ENCODE assay signal across 15 cellular contexts in genomic region chr3:58012302-58012701, GRCh38. TPM values are rescaled to one million over a fixed set of nuclear protein-coding genes. Genes with fewer than 3 reads are reported as not detected.
DNase-seq lines count a peak whose midpoint lies in the region; ATAC-seq, FAIRE-seq and TF ChIP-seq lines count a peak whose summit lies in the region.
"Had no signal": no experiment of that assay in that cellular context is flagged by ENCODE, and none has a peak within 500 bp of the region (broad histone marks: within the 10 kb centered on the region; RNA-seq: fewer than 3 reads in every experiment).

No MANE protein-coding gene starts in this region.

- H2BK120ac ChIP-seq in neuronal stem cell (ENCODE audit: low read depth, low read length), result no peak overlapping the region

- peaks cover 36% of the 10 kb centered on the region for H3K4me1 Mint-ChIP-seq in activated CD4-positive, alpha-beta T cell treated with anti-CD3 and anti-CD28 coated beads, Interleukin-2, amount 10 ng/mL, durations not matched to agents 24 days and 14 days
- peaks cover 45% of the 10 kb centered on the region for H3K4me1 Mint-ChIP-seq in astrocyte (ENCODE audit: low read depth, unreplicated experiment)

- peaks cover 10% of the 10 kb centered on the region for H3K79me1 ChIP-seq in neuronal stem cell (ENCODE audit: low read depth, low read length)

- no peak for TF ChIP-seq CTCF in astrocyte (IDR thresholded peaks at IDR 0.05; ENCODE audit: insufficient read depth, low read depth, low read length)
- no peak for TF ChIP-seq CTCF in tibial nerve (IDR thresholded peaks at IDR 0.05)

- DNase-seq in activated CD4-positive, alpha-beta T cell treated with anti-CD3 and anti-CD28 coated beads, Interleukin-2, amount 10 ng/mL, durations not matched to agents 24 days and 14 days, result no peak
- no peak for DNase-seq in activated CD4-positive, alpha-beta T cell treated with anti-CD3 and anti-CD28 coated beads for 1 hour
- DNase-seq in astrocyte (ENCODE audit: low read depth) (no peak), tibial nerve (ENCODE audit: low spot score in 2 of 2) (no peak), neuronal stem cell (ENCODE audit: low spot score) (no peak), NCI-H345 (lab: John Stamatoyannopoulos, UW) (no peak)
- DNase-seq: hypothalamus, left lung had no signal

- H3K9me3 Mint-ChIP-seq in activated CD4-positive, alpha-beta T cell treated with anti-CD3 and anti-CD28 coated beads, Interleukin-2, amount 10 ng/mL, durations not matched to agents 24 days and 14 days, result no peaks in the 10 kb centered on the region
- no peaks in the 10 kb centered on the region for H3K9me3 Mint-ChIP-seq in astrocyte (ENCODE audit: unreplicated experiment)
- H3K9me3 Mint-ChIP-seq: activated naive CD4-positive, alpha-beta T cell treated with anti-CD3 and anti-CD28 coated beads, Interleukin-2, amount 50 U/mL, for 72 hours had no signal

- H3K36me3 Mint-ChIP-seq in activated CD4-positive, alpha-beta T cell treated with anti-CD3 and anti-CD28 coated beads, Interleukin-2, amount 10 ng/mL, durations not matched to agents 24 days and 14 days (ENCODE audit: low read depth), result no peaks in the 10 kb centered on the region
- H3K36me3 Mint-ChIP-seq in astrocyte (ENCODE audit: low read depth, unreplicated experiment), result peaks cover 11% of the 10 kb centered on the region
- H3K36me3 Mint-ChIP-seq: activated naive CD4-positive, alpha-beta T cell treated with anti-CD3 and anti-CD28 coated beads, Interleukin-2, amount 50 U/mL, for 72 hours had no signal

- H2AFZ ChIP-seq in astrocyte (ENCODE audit: low read depth, low read length) (no peak overlapping the region), neuronal stem cell (ENCODE audit: low read length) (no peak overlapping the region)
- H2AFZ ChIP-seq: neural progenitor cell had no signal

- H3K27ac Mint-ChIP-seq in activated CD4-positive, alpha-beta T cell treated with anti-CD3 and anti-CD28 coated beads, Interleukin-2, amount 10 ng/mL, durations not matched to agents 24 days and 14 days, result no peak overlapping the region
- peak overlapping the region; percentile 81 for H3K27ac Mint-ChIP-seq in astrocyte (ENCODE audit: unreplicated experiment)
- H3K27ac Mint-ChIP-seq: neural progenitor cell had no signal

- H3K4ac ChIP-seq in neuronal stem cell (ENCODE audit: low read length), result no peak overlapping the region

- FAIRE-seq in astrocyte (lab: Jason Lieb, UNC), result no peak
- FAIRE-seq: A204.1, D721Med had no signal

- no peak overlapping the region for H3K23ac ChIP-seq in neuronal stem cell (ENCODE audit: low read depth, low read length, poor library complexity)

- H3K4me2 ChIP-seq in astrocyte (ENCODE audit: low read length) (peak overlapping the region; percentile 72), neuronal stem cell (ENCODE audit: insufficient read depth, low read length, poor library complexity, severe bottlenecking) (no peak overlapping the region)
- H3K4me2 ChIP-seq: neural progenitor cell had no signal

- no peak overlapping the region for H4K91ac ChIP-seq in neuronal stem cell (ENCODE audit: low read depth, low read length, poor library complexity)

- H3K36me3 ChIP-seq in astrocyte (ENCODE audit: insufficient read depth, low read length) (no peaks in the 10 kb centered on the region), mucosa of rectum (ENCODE audit: control insufficient read depth in 2 of 2, insufficient read depth in 2 of 2, low read length in 2 of 2) (peaks cover 0 to 6% of the 10 kb centered on the region in 2 donors), tibial nerve (no peaks in the 10 kb centered on the region), neuronal stem cell (replicated peaks in 1 of 2; ENCODE audit: control insufficient read depth in 2 of 2, insufficient read depth in 2 of 2, low read length in 2 of 2) (no peaks in the 10 kb centered on the region)
- H3K36me3 ChIP-seq: left lung, neural progenitor cell had no signal

- intact Hi-C loops in activated CD4-positive, alpha-beta T cell treated with anti-CD3 and anti-CD28 coated beads, Interleukin-2, amount 10 ng/mL, durations not matched to agents 24 days and 14 days (cut with micrococcal nuclease), result loop anchor here (1.0 kb wide), 1 partner anchor 23 kb away; no protein-coding TSS in a partner anchor

- no peak overlapping the region for H3K18ac ChIP-seq in neuronal stem cell (ENCODE audit: low read length)

- WGBS in tibial nerve, 2 donors, result 69 to 83% methylated on average over 1 of the region's 1 CpG
- no CpG with 5 or more reads among the region's 1 CpG for WGBS in neuronal stem cell (ENCODE audit: extremely low coverage in 2 of 2, insufficient read length in 2 of 2, insufficient replicate concordance in 1 of 2), 2 donors

- H3K4me3 ChIP-seq in astrocyte (ENCODE audit: insufficient read depth, low read depth, low read length) (no peak overlapping the region), mucosa of rectum (ENCODE audit: low read length in 2 of 2) (peak overlapping the region in 1 of 2 donors; percentile 9), tibial nerve (no peak overlapping the region), neuronal stem cell (ENCODE audit: low read length in 2 of 2) (no peak overlapping the region)
- H3K4me3 ChIP-seq: left lung, neural progenitor cell had no signal

- ATAC-seq in GM21367 (IDR thresholded peaks at IDR 0.05; ENCODE audit: unreplicated experiment), result no peak
- ATAC-seq: left lung, sciatic nerve had no signal

- H3K79me2 ChIP-seq in astrocyte (ENCODE audit: insufficient read depth, low read length), result peaks cover 91% of the 10 kb centered on the region

- no peak overlapping the region for H2BK5ac ChIP-seq in neuronal stem cell (ENCODE audit: low read length)

- no peak overlapping the region for H2BK15ac ChIP-seq in neuronal stem cell (ENCODE audit: low read length)

- no peak overlapping the region for H2AK5ac ChIP-seq in neuronal stem cell (ENCODE audit: low read depth, low read length)

- H3K14ac ChIP-seq in neuronal stem cell (ENCODE audit: low read length), result no peak overlapping the region

- H3K9ac ChIP-seq in astrocyte (ENCODE audit: low read length) (peak overlapping the region; percentile 8), mucosa of rectum (ENCODE audit: low read depth in 1 of 2, low read length in 2 of 2) (no peak overlapping the region), neuronal stem cell (ENCODE audit: low read depth, low read length, poor library complexity) (no peak overlapping the region)
- H3K9ac ChIP-seq: neural progenitor cell had no signal

- H2BK12ac ChIP-seq in neuronal stem cell (ENCODE audit: low read length), result no peak overlapping the region

- no peaks in the 10 kb centered on the region for H3K27me3 Mint-ChIP-seq in activated CD4-positive, alpha-beta T cell treated with anti-CD3 and anti-CD28 coated beads, Interleukin-2, amount 10 ng/mL, durations not matched to agents 24 days and 14 days
- H3K27me3 Mint-ChIP-seq in astrocyte (ENCODE audit: low read depth, unreplicated experiment), result no peaks in the 10 kb centered on the region

- H3K4me3 Mint-ChIP-seq in activated CD4-positive, alpha-beta T cell treated with anti-CD3 and anti-CD28 coated beads, Interleukin-2, amount 10 ng/mL, durations not matched to agents 24 days and 14 days, result peak overlapping the region; percentile 11
- peak overlapping the region; percentile 98 for H3K4me3 Mint-ChIP-seq in astrocyte (ENCODE audit: unreplicated experiment)
- H3K4me3 Mint-ChIP-seq: neural progenitor cell had no signal

- peaks cover 33% of the 10 kb centered on the region for H3K4me1 ChIP-seq in astrocyte (ENCODE audit: insufficient read depth, low read length)
- H3K4me1 ChIP-seq in mucosa of rectum (ENCODE audit: control insufficient read depth in 2 of 2, insufficient read depth in 2 of 2, low read length in 2 of 2), result peaks cover 29 to 69% of the 10 kb centered on the region in 2 donors
- peaks cover 0 to 72% (median 37%) of the 10 kb centered on the region in 4 donors for H3K4me1 ChIP-seq in tibial nerve
- H3K4me1 ChIP-seq in neuronal stem cell (ENCODE audit: control insufficient read depth in 2 of 2, insufficient read depth in 1 of 2, low read depth in 1 of 2, low read length in 2 of 2), result peaks cover 9 to 10% of the 10 kb centered on the region in 2 donors

- H3K27me3 ChIP-seq in astrocyte (ENCODE audit: insufficient read depth, low read length) (no peaks in the 10 kb centered on the region), mucosa of rectum (ENCODE audit: control insufficient read depth in 2 of 2, insufficient read depth in 2 of 2, low read length in 2 of 2) (no peaks in the 10 kb centered on the region), tibial nerve (no peaks in the 10 kb centered on the region), neuronal stem cell (ENCODE audit: control insufficient read depth in 3 of 3, insufficient read depth in 3 of 3, low read depth in 1 of 3, low read length in 3 of 3) (no peaks in the 10 kb centered on the region)
- H3K27me3 ChIP-seq: left lung, neural progenitor cell had no signal

- H3K9me3 ChIP-seq in astrocyte (ENCODE audit: insufficient read depth, low read depth, low read length), result no peaks in the 10 kb centered on the region
- H3K9me3 ChIP-seq in mucosa of rectum (ENCODE audit: control insufficient read depth in 2 of 2, low read length in 2 of 2), result no peaks in the 10 kb centered on the region
- H3K9me3 ChIP-seq in tibial nerve, result no peaks in the 10 kb centered on the region
- H3K9me3 ChIP-seq in neuronal stem cell (replicated peaks in 1 of 2; ENCODE audit: control insufficient read depth in 2 of 2, insufficient read depth in 1 of 2, low read depth in 1 of 2, low read length in 2 of 2), result no peaks in the 10 kb centered on the region
- H3K9me3 ChIP-seq: left lung had no signal

- no peak overlapping the region for H3K27ac ChIP-seq in astrocyte (ENCODE audit: low read depth, low read length)
- peak overlapping the region; percentile 26 to 52 for H3K27ac ChIP-seq in mucosa of rectum (ENCODE audit: low read depth in 2 of 2, low read length in 2 of 2)
- peak overlapping the region in 3 of 4 donors; percentile 79 to 91 (median 85) for H3K27ac ChIP-seq in tibial nerve
- no peak overlapping the region for H3K27ac ChIP-seq in neuronal stem cell (replicated peaks; ENCODE audit: low read length)
- H3K27ac ChIP-seq: neural progenitor cell had no signal

- TF ChIP-seq POLR2A in tibial nerve (IDR thresholded peaks at IDR 0.05), result no peak

- H4K20me1 ChIP-seq in astrocyte (ENCODE audit: insufficient read depth, low read length), result peaks cover 86% of the 10 kb centered on the region

- no peak overlapping the region for H4K8ac ChIP-seq in neuronal stem cell (ENCODE audit: low read depth, low read length)

- no peak for TF ChIP-seq EP300 in tibial nerve (IDR thresholded peaks at IDR 0.05)

RNA-seq across cellular contexts. Expression of gene FLNB, which starts 4.1 kb away (rescaled TPM):
- 22.8 and 23.9 TPM in 2 replicates for total RNA-seq in activated CD4-positive, alpha-beta T cell treated with anti-CD3 and anti-CD28 coated beads, Interleukin-2, amount 10 ng/mL, durations not matched to agents 24 days and 14 days
- total RNA-seq in astrocyte, result 434 and 521 TPM in 2 replicates
- 100 to 1,000 TPM; 265 to 345 (median 277) TPM for total RNA-seq in tibial nerve
- 19.0 TPM for polyA plus RNA-seq in neuronal stem cell (2013, experiment 1 of 2)
- polyA plus RNA-seq in neuronal stem cell (2013, experiment 2 of 2), result 20.1 TPM

Comparison
In these comparisons a context has a peak if more than half of its experiments do, and no peak if none do; other contexts are left out.
1. H3K27ac ChIP-seq: peak in mucosa of rectum (2 of 2) and tibial nerve (3 of 4); none in astrocyte (single experiment) and neuronal stem cell (single experiment).
2. RNA of gene FLNB, which starts 4.1 kb away (total RNA-seq): 434 to 521 TPM in astrocyte and 265 to 345 TPM in tibial nerve; 22.8 to 23.9 TPM in activated CD4-positive, alpha-beta T cell treated with anti-CD3 and anti-CD28 coated beads, Interleukin-2, amount 10 ng/mL, durations not matched to agents 24 days and 14 days; every median in the first group is over 10 times any median in the second.